Comparison of ENCODE assay signal across 9 cellular contexts in the genomic region with DNA sequence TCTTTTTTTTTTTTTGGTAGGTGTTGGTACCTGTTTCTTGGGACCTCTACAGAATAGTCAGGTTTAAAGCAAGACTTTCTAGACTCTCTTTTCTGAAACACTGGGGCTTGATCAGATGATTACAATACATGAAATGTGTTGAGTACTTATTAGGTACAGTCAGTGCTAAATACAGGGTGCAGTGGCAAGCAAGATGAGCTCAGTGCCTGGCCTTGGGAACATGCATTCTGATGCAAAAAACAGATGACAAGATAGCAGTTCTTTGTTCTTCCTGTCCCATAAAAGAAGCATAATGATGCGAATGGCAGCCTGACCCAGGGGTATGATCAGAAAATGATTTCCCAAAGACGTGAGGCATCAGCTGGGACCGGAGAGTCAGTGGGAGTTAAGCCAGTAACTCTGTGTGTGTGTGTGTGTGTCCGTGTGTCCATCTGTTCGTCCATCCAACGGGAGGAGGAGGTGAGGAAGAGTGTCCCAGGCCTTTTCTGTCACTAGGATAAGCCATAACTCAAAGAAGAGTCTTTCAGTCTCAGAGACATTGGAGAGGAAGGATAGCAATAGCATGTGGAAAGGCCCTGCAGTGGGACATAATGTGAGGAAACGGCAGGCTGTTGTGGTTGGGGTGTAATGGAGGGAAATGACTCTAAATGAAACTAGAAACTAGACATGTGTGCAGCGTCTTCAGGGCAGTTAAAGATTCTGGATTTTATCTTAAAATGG. TPM values are rescaled to one million over a fixed set of nuclear protein-coding genes. Genes with fewer than 3 reads are reported as not detected.
DNase-seq lines count a peak whose midpoint lies in the region; ATAC-seq and TF ChIP-seq lines count a peak whose summit lies in the region.
"Had no signal": no experiment of that assay in that cellular context is flagged by ENCODE, and none has a peak within 500 bp of the region (broad histone marks: within the 10 kb centered on the region; RNA-seq: fewer than 3 reads in every experiment).

No MANE protein-coding gene starts in this region.

- H3K4me3 ChIP-seq in CD8-positive, alpha-beta T cell (ENCODE audit: low read depth, low read length): no peak overlapping the region
- no peak overlapping the region for H3K4me3 ChIP-seq in gastrocnemius medialis
- H3K4me3 ChIP-seq: SK-N-MC had no signal

- ATAC-seq in CD8-positive, alpha-beta T cell: peak; percentile 46
- ATAC-seq in GM19372 (IDR thresholded peaks at IDR 0.05; ENCODE audit: low read depth, unreplicated experiment) (peak; percentile 94), HG03139 (IDR thresholded peaks at IDR 0.05; ENCODE audit: unreplicated experiment) (peak; percentile 96), gastrocnemius medialis (no peak)
- peak; percentile 98 to 99 for ATAC-seq in activated naive CD4-positive, alpha-beta T cell treated with anti-CD3 and anti-CD28 coated beads, Interleukin-2, amount 50 U/mL, for 72 hours

- POLR2A ChIA-PET in CD8-positive, alpha-beta T cell (lab: Charles Lee): no interaction called here

- DNase-seq in CD8-positive, alpha-beta T cell: no peak
- DNase-seq in activated naive CD4-positive, alpha-beta T cell treated with anti-CD3 and anti-CD28 coated beads, Interleukin-2, amount 50 U/mL, for 72 hours (ENCODE audit: low spot score in 2 of 2): peak in 1 of 2 donors; percentile 37
- DNase-seq in NCI-H1417 (lab: John Stamatoyannopoulos, UW) (no peak), NCI-H1436 (lab: John Stamatoyannopoulos, UW) (no peak), HFFc6 (no peak), gastrocnemius medialis (no peak)

- no peak for TF ChIP-seq CTCF in CD8-positive, alpha-beta T cell (IDR thresholded peaks at IDR 0.05)
- no peak for TF ChIP-seq CTCF in HFFc6 (IDR thresholded peaks at IDR 0.05)
- TF ChIP-seq CTCF in gastrocnemius medialis (IDR thresholded peaks at IDR 0.05 in 4 of 5, conservative IDR thresholded peaks at IDR 0.05 in 1 of 5): no peak

- peak overlapping the region; percentile 66 for H3K27ac Mint-ChIP-seq in CD8-positive, alpha-beta T cell
- peak overlapping the region; percentile 72 to 86 for H3K27ac Mint-ChIP-seq in activated naive CD4-positive, alpha-beta T cell treated with anti-CD3 and anti-CD28 coated beads, Interleukin-2, amount 50 U/mL, for 72 hours
- no peak overlapping the region for H3K27ac Mint-ChIP-seq in HFFc6

- H3K27me3 ChIP-seq in CD8-positive, alpha-beta T cell (ENCODE audit: insufficient read depth, low read length): no peaks in the 10 kb centered on the region
- no peaks in the 10 kb centered on the region for H3K27me3 ChIP-seq in gastrocnemius medialis

- H3K27me3 Mint-ChIP-seq in CD8-positive, alpha-beta T cell (ENCODE audit: low read depth): no peaks in the 10 kb centered on the region
- no peaks in the 10 kb centered on the region for H3K27me3 Mint-ChIP-seq in HFFc6 (ENCODE audit: insufficient read depth)

- peaks cover 57% of the 10 kb centered on the region for H3K36me3 Mint-ChIP-seq in CD8-positive, alpha-beta T cell
- H3K36me3 Mint-ChIP-seq in activated naive CD4-positive, alpha-beta T cell treated with anti-CD3 and anti-CD28 coated beads, Interleukin-2, amount 50 U/mL, for 72 hours: peaks cover 0 to 40% of the 10 kb centered on the region in 2 donors
- no peaks in the 10 kb centered on the region for H3K36me3 Mint-ChIP-seq in HFFc6 (ENCODE audit: low read depth)

- no peaks in the 10 kb centered on the region for H3K9me3 Mint-ChIP-seq in CD8-positive, alpha-beta T cell
- no peaks in the 10 kb centered on the region for H3K9me3 Mint-ChIP-seq in activated naive CD4-positive, alpha-beta T cell treated with anti-CD3 and anti-CD28 coated beads, Interleukin-2, amount 50 U/mL, for 72 hours
- no peaks in the 10 kb centered on the region; the same call in 1 of the 2 replicates for H3K9me3 Mint-ChIP-seq in HFFc6

- H3K27ac ChIP-seq in CD8-positive, alpha-beta T cell (ENCODE audit: low read depth, low read length): no peak overlapping the region
- no peak overlapping the region for H3K27ac ChIP-seq in gastrocnemius medialis
- H3K27ac ChIP-seq: SK-N-MC had no signal

- in situ Hi-C loops in gastrocnemius medialis (cut with MboI; ENCODE audit: low sequenced_read_pairs in 4 of 4): no loop called here

- H3K4me1 ChIP-seq in CD8-positive, alpha-beta T cell (ENCODE audit: insufficient read depth, low read length): peaks cover 5% of the 10 kb centered on the region
- peaks cover 11 to 12% of the 10 kb centered on the region in 2 donors for H3K4me1 ChIP-seq in gastrocnemius medialis

- H3K4me1 Mint-ChIP-seq in CD8-positive, alpha-beta T cell (ENCODE audit: low read depth): peaks cover 39% of the 10 kb centered on the region
- no peaks in the 10 kb centered on the region for H3K4me1 Mint-ChIP-seq in HFFc6 (ENCODE audit: low read depth)

- intact Hi-C loops in CD8-positive, alpha-beta T cell (cut with DNase I, micrococcal nuclease): loop anchor here in 1 of 2 experiments (2.0 kb wide), 1 partner anchor 15 kb away; no protein-coding TSS in a partner anchor
- intact Hi-C loops in gastrocnemius medialis (cut with DNase I; ENCODE audit: low total_unique reads): no loop called here

- no peaks in the 10 kb centered on the region for H3K36me3 ChIP-seq in CD8-positive, alpha-beta T cell (ENCODE audit: insufficient read depth, low read length)
- H3K36me3 ChIP-seq in gastrocnemius medialis: no peaks in the 10 kb centered on the region

- CTCF ChIA-PET in CD8-positive, alpha-beta T cell (lab: Charles Lee): no interaction called here

- H3K9me3 ChIP-seq in CD8-positive, alpha-beta T cell (ENCODE audit: low read length): no peaks in the 10 kb centered on the region
- H3K9me3 ChIP-seq in gastrocnemius medialis: no peaks in the 10 kb centered on the region

- H3K4me3 Mint-ChIP-seq in CD8-positive, alpha-beta T cell: peak overlapping the region; percentile 35
- no peak overlapping the region for H3K4me3 Mint-ChIP-seq in HFFc6

- no peak for TF ChIP-seq POLR2A in gastrocnemius medialis (IDR thresholded peaks at IDR 0.05)

RNA-seq across cellular contexts. Expression of a gene that starts 32.2 kb away (rescaled TPM):
- total RNA-seq in CD8-positive, alpha-beta T cell: 10 to 100 TPM; 35.4 to 36.4 TPM
- total RNA-seq in activated naive CD4-positive, alpha-beta T cell treated with anti-CD3 and anti-CD28 coated beads, Interleukin-2, amount 50 U/mL, for 72 hours: 10 to 100 TPM; 12.1 to 41.2 TPM
- total RNA-seq in HFFc6 (2021; fragmentation: NEBNext Ultra II Directional; extraction: Animal tissue kit (Norgen Biotek cat#: 25700)): under 1 TPM in 3 of 6 experiments, not detected in 3; 0.09 to 0.56 (median 0.24) TPM
- total RNA-seq in gastrocnemius medialis: 10 to 100 TPM in 2 of 4 donors, 1 to 10 TPM in 2; 3.2 to 17.5 (median 9.9) TPM

Comparison
In these comparisons a context has a peak if more than half of its experiments do, and no peak if none do; other contexts are left out.
1. ATAC-seq: peak in CD8-positive, alpha-beta T cell (single experiment), GM19372 (single experiment), HG03139 (single experiment) and activated naive CD4-positive, alpha-beta T cell treated with anti-CD3 and anti-CD28 coated beads, Interleukin-2, amount 50 U/mL, for 72 hours (2 of 2); none in gastrocnemius medialis (0 of 2).